ENCODE assay signal across 1 cellular context in genomic region chr9:120580591-120580896, GRCh38.
TF ChIP-seq lines count a peak whose summit lies in the region.

No MANE protein-coding gene starts in this region.

TF ChIP-seq in HepG2, 621 proteins besides CTCF, POLR2A, EP300 and RAD21:
- TF ChIP-seq ZHX2 (IDR thresholded peaks at IDR 0.05; ENCODE audit: low read depth) (no peak), ZHX2 (CRISPR knock-in tag; IDR thresholded peaks at IDR 0.05; ENCODE audit: borderline replicate concordance) (no peak), TCF7L2 (IDR thresholded peaks at IDR 0.05; ENCODE audit: low read depth, low read length) (no peak), ZNF501 (CRISPR knock-in tag; IDR thresholded peaks at IDR 0.05) (peak; percentile 6; the same call in 1 of the 2 replicates), ELF3 (CRISPR knock-in tag; IDR thresholded peaks at IDR 0.05) (no peak), SOX13 (IDR thresholded peaks at IDR 0.05) (no peak), SOX13 (CRISPR knock-in tag; conservative IDR thresholded peaks at IDR 0.05 in 1 of 2, IDR thresholded peaks at IDR 0.05 in 1 of 2) (no peak), ZC3H13 (CRISPR knock-in tag; IDR thresholded peaks at IDR 0.05) (no peak), ZHX1 (CRISPR knock-in tag; IDR thresholded peaks at IDR 0.05; ENCODE audit: low read depth) (no peak), PBX2 (CRISPR knock-in tag; IDR thresholded peaks at IDR 0.05) (no peak), ZBTB38 (CRISPR knock-in tag; IDR thresholded peaks at IDR 0.05) (peak; percentile 9; the same call in 1 of the 2 replicates), PBX3 (CRISPR knock-in tag; IDR thresholded peaks at IDR 0.05; ENCODE audit: borderline replicate concordance) (0 out of 2 replicates have a peak, but pooled peaks have one; percentile 3), ZBTB44 (CRISPR knock-in tag; IDR thresholded peaks at IDR 0.05) (no peak), ZBTB7A (CRISPR knock-in tag; IDR thresholded peaks at IDR 0.05) (no peak), TBX3 (IDR thresholded peaks at IDR 0.05; ENCODE audit: borderline replicate concordance) (no peak), GATAD1 (CRISPR knock-in tag; IDR thresholded peaks at IDR 0.05) (no peak), CHCHD3 (CRISPR knock-in tag; IDR thresholded peaks at IDR 0.05) (no peak), JUN (CRISPR knock-in tag; IDR thresholded peaks at IDR 0.05) (no peak), ARHGAP35 (CRISPR knock-in tag; IDR thresholded peaks at IDR 0.05; ENCODE audit: borderline replicate concordance) (no peak), FOXK2 (IDR thresholded peaks at IDR 0.05) (no peak), ZNF20 (CRISPR knock-in tag; IDR thresholded peaks at IDR 0.05) (no peak), ZNF747 (CRISPR knock-in tag; IDR thresholded peaks at IDR 0.05; ENCODE audit: borderline replicate concordance) (0 out of 2 replicates have a peak, but pooled peaks have one; percentile 1), NCOR1 (IDR thresholded peaks at IDR 0.05; ENCODE audit: borderline replicate concordance, low read length) (no peak), ZSCAN30 (CRISPR knock-in tag; IDR thresholded peaks at IDR 0.05) (peak; percentile 2; the same call in 1 of the 2 replicates), ZSCAN31 (CRISPR knock-in tag; IDR thresholded peaks at IDR 0.05; ENCODE audit: low read depth) (0 out of 2 replicates have a peak, but pooled peaks have one; percentile 2), HOMEZ (CRISPR knock-in tag; IDR thresholded peaks at IDR 0.05; ENCODE audit: low read depth) (0 out of 2 replicates have a peak, but pooled peaks have one; percentile 6), DMAP1 (CRISPR knock-in tag; IDR thresholded peaks at IDR 0.05) (no peak), KDM2A (CRISPR knock-in tag; IDR thresholded peaks at IDR 0.05; ENCODE audit: borderline replicate concordance, low read depth) (no peak), ZNF878 (CRISPR knock-in tag; IDR thresholded peaks at IDR 0.05) (peak; percentile 13; the same call in 1 of the 2 replicates), SAP130 (CRISPR knock-in tag; IDR thresholded peaks at IDR 0.05; ENCODE audit: low read depth) (no peak), ZNF660 (CRISPR knock-in tag; IDR thresholded peaks at IDR 0.05; ENCODE audit: borderline replicate concordance, low read depth) (no peak), ZMYM2 (CRISPR knock-in tag; IDR thresholded peaks at IDR 0.05) (peak; percentile 67; the same call in 1 of the 2 replicates), KAT7 (CRISPR knock-in tag; IDR thresholded peaks at IDR 0.05; ENCODE audit: borderline replicate concordance) (no peak), ARNTL (CRISPR knock-in tag; IDR thresholded peaks at IDR 0.05) (no peak)
- TF ChIP-seq, protein P1, sequence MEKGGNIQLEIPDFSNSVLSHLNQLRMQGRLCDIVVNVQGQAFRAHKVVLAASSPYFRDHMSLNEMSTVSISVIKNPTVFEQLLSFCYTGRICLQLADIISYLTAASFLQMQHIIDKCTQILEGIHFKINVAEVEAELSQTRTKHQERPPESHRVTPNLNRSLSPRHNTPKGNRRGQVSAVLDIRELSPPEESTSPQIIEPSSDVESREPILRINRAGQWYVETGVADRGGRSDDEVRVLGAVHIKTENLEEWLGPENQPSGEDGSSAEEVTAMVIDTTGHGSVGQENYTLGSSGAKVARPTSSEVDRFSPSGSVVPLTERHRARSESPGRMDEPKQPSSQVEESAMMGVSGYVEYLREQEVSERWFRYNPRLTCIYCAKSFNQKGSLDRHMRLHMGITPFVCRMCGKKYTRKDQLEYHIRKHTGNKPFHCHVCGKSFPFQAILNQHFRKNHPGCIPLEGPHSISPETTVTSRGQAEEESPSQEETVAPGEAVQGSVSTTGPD (CRISPR knock-in tag; IDR thresholded peaks at IDR 0.05) = no peak
- TF ChIP-seq, protein P2, sequence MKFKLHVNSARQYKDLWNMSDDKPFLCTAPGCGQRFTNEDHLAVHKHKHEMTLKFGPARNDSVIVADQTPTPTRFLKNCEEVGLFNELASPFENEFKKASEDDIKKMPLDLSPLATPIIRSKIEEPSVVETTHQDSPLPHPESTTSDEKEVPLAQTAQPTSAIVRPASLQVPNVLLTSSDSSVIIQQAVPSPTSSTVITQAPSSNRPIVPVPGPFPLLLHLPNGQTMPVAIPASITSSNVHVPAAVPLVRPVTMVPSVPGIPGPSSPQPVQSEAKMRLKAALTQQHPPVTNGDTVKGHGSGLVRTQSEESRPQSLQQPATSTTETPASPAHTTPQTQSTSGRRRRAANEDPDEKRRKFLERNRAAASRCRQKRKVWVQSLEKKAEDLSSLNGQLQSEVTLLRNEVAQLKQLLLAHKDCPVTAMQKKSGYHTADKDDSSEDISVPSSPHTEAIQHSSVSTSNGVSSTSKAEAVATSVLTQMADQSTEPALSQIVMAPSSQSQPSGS (CRISPR knock-in tag; IDR thresholded peaks at IDR 0.05) = no peak
- TF ChIP-seq, protein P3, sequence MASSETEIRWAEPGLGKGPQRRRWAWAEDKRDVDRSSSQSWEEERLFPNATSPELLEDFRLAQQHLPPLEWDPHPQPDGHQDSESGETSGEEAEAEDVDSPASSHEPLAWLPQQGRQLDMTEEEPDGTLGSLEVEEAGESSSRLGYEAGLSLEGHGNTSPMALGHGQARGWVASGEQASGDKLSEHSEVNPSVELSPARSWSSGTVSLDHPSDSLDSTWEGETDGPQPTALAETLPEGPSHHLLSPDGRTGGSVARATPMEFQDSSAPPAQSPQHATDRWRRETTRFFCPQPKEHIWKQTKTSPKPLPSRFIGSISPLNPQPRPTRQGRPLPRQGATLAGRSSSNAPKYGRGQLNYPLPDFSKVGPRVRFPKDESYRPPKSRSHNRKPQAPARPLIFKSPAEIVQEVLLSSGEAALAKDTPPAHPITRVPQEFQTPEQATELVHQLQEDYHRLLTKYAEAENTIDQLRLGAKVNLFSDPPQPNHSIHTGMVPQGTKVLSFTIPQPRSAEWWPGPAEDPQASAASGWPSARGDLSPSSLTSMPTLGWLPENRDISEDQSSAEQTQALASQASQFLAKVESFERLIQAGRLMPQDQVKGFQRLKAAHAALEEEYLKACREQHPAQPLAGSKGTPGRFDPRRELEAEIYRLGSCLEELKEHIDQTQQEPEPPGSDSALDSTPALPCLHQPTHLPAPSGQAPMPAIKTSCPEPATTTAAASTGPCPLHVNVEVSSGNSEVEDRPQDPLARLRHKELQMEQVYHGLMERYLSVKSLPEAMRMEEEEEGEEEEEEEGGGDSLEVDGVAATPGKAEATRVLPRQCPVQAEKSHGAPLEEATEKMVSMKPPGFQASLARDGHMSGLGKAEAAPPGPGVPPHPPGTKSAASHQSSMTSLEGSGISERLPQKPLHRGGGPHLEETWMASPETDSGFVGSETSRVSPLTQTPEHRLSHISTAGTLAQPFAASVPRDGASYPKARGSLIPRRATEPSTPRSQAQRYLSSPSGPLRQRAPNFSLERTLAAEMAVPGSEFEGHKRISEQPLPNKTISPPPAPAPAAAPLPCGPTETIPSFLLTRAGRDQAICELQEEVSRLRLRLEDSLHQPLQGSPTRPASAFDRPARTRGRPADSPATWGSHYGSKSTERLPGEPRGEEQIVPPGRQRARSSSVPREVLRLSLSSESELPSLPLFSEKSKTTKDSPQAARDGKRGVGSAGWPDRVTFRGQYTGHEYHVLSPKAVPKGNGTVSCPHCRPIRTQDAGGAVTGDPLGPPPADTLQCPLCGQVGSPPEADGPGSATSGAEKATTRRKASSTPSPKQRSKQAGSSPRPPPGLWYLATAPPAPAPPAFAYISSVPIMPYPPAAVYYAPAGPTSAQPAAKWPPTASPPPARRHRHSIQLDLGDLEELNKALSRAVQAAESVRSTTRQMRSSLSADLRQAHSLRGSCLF (CRISPR knock-in tag; IDR thresholded peaks at IDR 0.05; ENCODE audit: borderline replicate concordance) = 0 out of 2 replicates have a peak, but pooled peaks have one; percentile 4
